In genomic region chr1:46717654-46718053, GRCh38 we compare ENCODE assay signal across 8 cellular contexts. TPM values are rescaled to one million over a fixed set of nuclear protein-coding genes. Genes with fewer than 3 reads are reported as not detected.
DNase-seq lines count a peak whose midpoint lies in the region; ATAC-seq and TF ChIP-seq lines count a peak whose summit lies in the region.

No MANE protein-coding gene starts in this region.

- peaks cover 27% of the 10 kb centered on the region for H3K36me3 Mint-ChIP-seq in activated CD8-positive, alpha-beta memory T cell treated with anti-CD3 and anti-CD28 coated beads, Interleukin-2, amount 10 ng/mL, durations not matched to agents 7 days and 5 days
- peaks cover 23% of the 10 kb centered on the region for H3K36me3 Mint-ChIP-seq in activated CD8-positive, alpha-beta T cell treated with anti-CD3 and anti-CD28 coated beads for 36 hours (ENCODE audit: low read depth)

- H3K4me1 Mint-ChIP-seq in activated CD8-positive, alpha-beta memory T cell treated with anti-CD3 and anti-CD28 coated beads, Interleukin-2, amount 10 ng/mL, durations not matched to agents 7 days and 5 days, result peaks cover 37% of the 10 kb centered on the region
- peaks cover 34% of the 10 kb centered on the region for H3K4me1 Mint-ChIP-seq in activated CD8-positive, alpha-beta T cell treated with anti-CD3 and anti-CD28 coated beads for 36 hours (ENCODE audit: low read depth)

- POLR2A ChIA-PET in activated CD8-positive, alpha-beta T cell treated with anti-CD3 and anti-CD28 coated beads for 36 hours (lab: Charles Lee), result interaction anchor here (2.5 kb wide), 1 partner anchor 10 kb away, joined by 9 read pairs; no protein-coding TSS in a partner anchor

- no peak for ATAC-seq in activated CD8-positive, alpha-beta memory T cell treated with anti-CD3 and anti-CD28 coated beads, Interleukin-2, amount 10 ng/mL, durations not matched to agents 7 days and 5 days
- ATAC-seq in activated CD8-positive, alpha-beta T cell treated with anti-CD3 and anti-CD28 coated beads for 36 hours, result no peak
- no peak for ATAC-seq in HG02571 (IDR thresholded peaks at IDR 0.05; ENCODE audit: unreplicated experiment)

- no peaks in the 10 kb centered on the region for H3K9me3 Mint-ChIP-seq in activated CD8-positive, alpha-beta memory T cell treated with anti-CD3 and anti-CD28 coated beads, Interleukin-2, amount 10 ng/mL, durations not matched to agents 7 days and 5 days (ENCODE audit: low read depth)
- no peaks in the 10 kb centered on the region for H3K9me3 Mint-ChIP-seq in activated CD8-positive, alpha-beta T cell treated with anti-CD3 and anti-CD28 coated beads for 36 hours

- peak overlapping the region; percentile 91 for H3K27ac Mint-ChIP-seq in activated CD8-positive, alpha-beta memory T cell treated with anti-CD3 and anti-CD28 coated beads, Interleukin-2, amount 10 ng/mL, durations not matched to agents 7 days and 5 days
- peak overlapping the region; percentile 90 for H3K27ac Mint-ChIP-seq in activated CD8-positive, alpha-beta T cell treated with anti-CD3 and anti-CD28 coated beads for 36 hours

- intact Hi-C loops in activated CD8-positive, alpha-beta T cell treated with anti-CD3 and anti-CD28 coated beads for 36 hours (cut with micrococcal nuclease), result loop anchor here (5.0 kb wide), 2 partner anchors 50 to 180 kb away; partner anchors contain the start of gene ATPAF1

- peak overlapping the region; percentile 92 for H3K4me3 Mint-ChIP-seq in activated CD8-positive, alpha-beta memory T cell treated with anti-CD3 and anti-CD28 coated beads, Interleukin-2, amount 10 ng/mL, durations not matched to agents 7 days and 5 days
- H3K4me3 Mint-ChIP-seq in activated CD8-positive, alpha-beta T cell treated with anti-CD3 and anti-CD28 coated beads for 36 hours, result peak overlapping the region; percentile 85

- no peak for DNase-seq in activated CD8-positive, alpha-beta memory T cell treated with anti-CD3 and anti-CD28 coated beads, Interleukin-2, amount 10 ng/mL, durations not matched to agents 7 days and 5 days
- no peak for DNase-seq in activated CD8-positive, alpha-beta memory T cell treated with anti-CD3 and anti-CD28 coated beads for 24 hours
- DNase-seq in activated CD8-positive, alpha-beta T cell treated with anti-CD3 and anti-CD28 coated beads for 36 hours, result no peak
- DNase-seq in SW 1271 (lab: John Stamatoyannopoulos, UW) (no peak), NCI-H1105 treated with DMSO at 0.1 percent for 48 hours (lab: John Stamatoyannopoulos, UW) (no peak)

- H3K9ac ChIP-seq in iPS-18a (ENCODE audit: low read length) (peak overlapping the region; percentile 72), subcutaneous abdominal adipose tissue (ENCODE audit: low read length in 5 of 5) (peak overlapping the region; percentile 63 to 97 (median 94))

- H3K27ac ChIP-seq in iPS-18a (ENCODE audit: low read length), result no peak overlapping the region
- peak overlapping the region; percentile 80 for H3K27ac ChIP-seq in subcutaneous abdominal adipose tissue (ENCODE audit: low read depth, low read length)

- no peaks in the 10 kb centered on the region for H3K27me3 Mint-ChIP-seq in activated CD8-positive, alpha-beta memory T cell treated with anti-CD3 and anti-CD28 coated beads, Interleukin-2, amount 10 ng/mL, durations not matched to agents 7 days and 5 days
- H3K27me3 Mint-ChIP-seq in activated CD8-positive, alpha-beta T cell treated with anti-CD3 and anti-CD28 coated beads for 36 hours, result no peaks in the 10 kb centered on the region

- H3K36me3 ChIP-seq in iPS-18a (ENCODE audit: control insufficient read depth, low read depth, low read length), result peaks cover 28% of the 10 kb centered on the region
- peaks cover 5 to 29% (median 25%) of the 10 kb centered on the region in 5 donors for H3K36me3 ChIP-seq in subcutaneous abdominal adipose tissue (ENCODE audit: control insufficient read depth in 5 of 5, insufficient read depth in 5 of 5, low read length in 5 of 5)

- peaks cover 12% of the 10 kb centered on the region for H3K4me1 ChIP-seq in iPS-18a (ENCODE audit: control insufficient read depth, low read depth, low read length)
- H3K4me1 ChIP-seq in subcutaneous abdominal adipose tissue (ENCODE audit: control insufficient read depth in 5 of 5, insufficient read depth in 5 of 5, low read length in 5 of 5), result peaks cover 14 to 53% (median 28%) of the 10 kb centered on the region in 5 donors

- H3K27me3 ChIP-seq in iPS-18a (ENCODE audit: control insufficient read depth, insufficient read depth, low read length) (no peaks in the 10 kb centered on the region), subcutaneous abdominal adipose tissue (ENCODE audit: control insufficient read depth in 5 of 5, insufficient read depth in 4 of 5, low read length in 5 of 5) (no peaks in the 10 kb centered on the region)

- H3K4me3 ChIP-seq in iPS-18a (ENCODE audit: low read length) (peak overlapping the region; percentile 93), subcutaneous abdominal adipose tissue (ENCODE audit: low read depth in 1 of 5, low read length in 5 of 5) (peak overlapping the region; percentile 77 to 92 (median 91))

- CTCF ChIA-PET in activated CD8-positive, alpha-beta memory T cell treated with anti-CD3 and anti-CD28 coated beads, Interleukin-2, amount 10 ng/mL, durations not matched to agents 7 days and 5 days (lab: Charles Lee), result interaction anchor here (1.5 to 2.4 kb wide), 3 partner anchors 10 to 185 kb away, joined by 3 to 11 read pairs (median 6); no protein-coding TSS in a partner anchor
- CTCF ChIA-PET in activated CD8-positive, alpha-beta T cell treated with anti-CD3 and anti-CD28 coated beads for 36 hours (lab: Charles Lee), result interaction anchor here (0.9 to 1.4 kb wide), 3 partner anchors 10 to 189 kb away, joined by 3 read pairs; no protein-coding TSS in a partner anchor

- no peak for TF ChIP-seq CTCF in activated CD8-positive, alpha-beta T cell treated with anti-CD3 and anti-CD28 coated beads for 36 hours (IDR thresholded peaks at IDR 0.05)

- H3K9me3 ChIP-seq in iPS-18a (ENCODE audit: control insufficient read depth, low read depth, low read length), result no peaks in the 10 kb centered on the region
- H3K9me3 ChIP-seq in subcutaneous abdominal adipose tissue (ENCODE audit: control insufficient read depth in 5 of 5, low read length in 5 of 5), result no peaks in the 10 kb centered on the region

RNA-seq across cellular contexts. Expression of gene EFCAB14, which starts 1.3 kb away (rescaled TPM):
- total RNA-seq in activated CD8-positive, alpha-beta memory T cell treated with anti-CD3 and anti-CD28 coated beads, Interleukin-2, amount 10 ng/mL, durations not matched to agents 7 days and 5 days, result 10 to 100 TPM; 79.2 to 79.4 TPM
- 10 to 100 TPM; 39.6 to 41.6 TPM for total RNA-seq in activated CD8-positive, alpha-beta T cell treated with anti-CD3 and anti-CD28 coated beads for 36 hours

RNA-seq across cellular contexts. Expression of gene TEX38, which starts 46.0 kb away (rescaled TPM):
- not detected for total RNA-seq in activated CD8-positive, alpha-beta memory T cell treated with anti-CD3 and anti-CD28 coated beads, Interleukin-2, amount 10 ng/mL, durations not matched to agents 7 days and 5 days
- not detected for total RNA-seq in activated CD8-positive, alpha-beta T cell treated with anti-CD3 and anti-CD28 coated beads for 36 hours

RNA-seq across cellular contexts. Expression of gene ATPAF1, which starts 49.5 kb away (rescaled TPM):
- total RNA-seq in activated CD8-positive, alpha-beta memory T cell treated with anti-CD3 and anti-CD28 coated beads, Interleukin-2, amount 10 ng/mL, durations not matched to agents 7 days and 5 days, result 10 to 100 TPM; 44.2 to 44.3 TPM
- total RNA-seq in activated CD8-positive, alpha-beta T cell treated with anti-CD3 and anti-CD28 coated beads for 36 hours, result 10 to 100 TPM; 40.3 to 41.8 TPM
